In genomic region chr13:61002686-61003085, GRCh38 we compare ENCODE assay signal across 19 cellular contexts.
"Had no signal": no experiment of that assay in that cellular context is flagged by ENCODE, and none has a peak within 500 bp of the region (broad histone marks: within the 10 kb centered on the region; RNA-seq: fewer than 3 reads in every experiment).

No MANE protein-coding gene starts in this region.

- DNase-seq: Kasumi-1, MM.1S, NCI-H1092 treated with DMSO at 0.1 percent for 48 hours, NCI-H1436, NCI-H187, NCI-H2029, NCI-H2081 treated with DMSO at 0.1 percent for 48 hours, NCI-H2171, NCI-H345, NCI-H446 treated with DMSO at 0.1 percent for 48 hours, NCI-H510A treated with DMSO at 0.1 percent for 48 hours, NCI-H526, Right ventricle myocardium superior, RPMI8226, SK-N-SH had no signal

- ATAC-seq: K562 had no signal

- H3K4me2 ChIP-seq: KMS-11, SK-N-SH had no signal

- H3K9ac ChIP-seq: KMS-11, SK-N-SH had no signal

- H3K27ac ChIP-seq: KMS-11 had no signal

- FAIRE-seq: HTR-8/SVneo, K562, RCC 7860 had no signal

- H3K4me3 ChIP-seq: K562 had no signal
